Comparison of ENCODE assay signal across 20 cellular contexts in genomic region chr15:82698711-82699345, GRCh38. TPM values are rescaled to one million over a fixed set of nuclear protein-coding genes. Genes with fewer than 3 reads are reported as not detected.
DNase-seq lines count a peak whose midpoint lies in the region; ATAC-seq and TF ChIP-seq lines count a peak whose summit lies in the region.
"Had no signal": no experiment of that assay in that cellular context is flagged by ENCODE, and none has a peak within 500 bp of the region (broad histone marks: within the 10 kb centered on the region; RNA-seq: fewer than 3 reads in every experiment).

No MANE protein-coding gene starts in this region.

- H3K27me3 Mint-ChIP-seq in GM23338 (ENCODE audit: insufficient read depth, low read depth, poor library complexity) (peaks cover 7% of the 10 kb centered on the region), nephron progenitor cell (ENCODE audit: low read depth, poor library complexity) (peaks cover 5% of the 10 kb centered on the region)

- H3K9ac ChIP-seq in NT2/D1 (ENCODE audit: insufficient read length, low read depth) = peak overlapping the region; percentile 8

- H3K9me3 Mint-ChIP-seq in GM23338 (no peaks in the 10 kb centered on the region; the same call in 2 of the 3 replicates), nephron progenitor cell (no peaks in the 10 kb centered on the region)
- H3K9me3 Mint-ChIP-seq: CD4-positive, alpha-beta T cell had no signal

- H3K36me3 Mint-ChIP-seq in GM23338 (ENCODE audit: low read depth) (no peaks in the 10 kb centered on the region), nephron progenitor cell (ENCODE audit: low read depth) (no peaks in the 10 kb centered on the region)

- H3K9me3 ChIP-seq in NT2/D1 (ENCODE audit: insufficient read depth, low read length) (no peaks in the 10 kb centered on the region), aorta (ENCODE audit: control insufficient read depth, low read length) (no peaks in the 10 kb centered on the region)

- H3K27ac ChIP-seq in GM23338 (ENCODE audit: low read depth) (no peak overlapping the region), aorta (ENCODE audit: low read depth in 1 of 2, low read length in 2 of 2) (no peak overlapping the region)

- H3K36me3 ChIP-seq in GM23338 (ENCODE audit: insufficient read depth) (no peaks in the 10 kb centered on the region), NT2/D1 (ENCODE audit: insufficient read depth, insufficient read length, low read length) (peaks cover 5% of the 10 kb centered on the region), aorta (ENCODE audit: control insufficient read depth in 1 of 2, insufficient read depth in 2 of 2, low read length in 1 of 2) (no peaks in the 10 kb centered on the region)

- H3K27ac Mint-ChIP-seq in GM23338 (peak overlapping the region; percentile 24; the same call in 1 of the 2 replicates), nephron progenitor cell (peak overlapping the region; percentile 38)
- H3K27ac Mint-ChIP-seq: CD4-positive, alpha-beta T cell had no signal

- H3K4me3 ChIP-seq in GM23338 = no peak overlapping the region
- H3K4me3 ChIP-seq in NT2/D1 (ENCODE audit: insufficient read length, low read depth) = no peak overlapping the region
- H3K4me3 ChIP-seq in aorta (ENCODE audit: low read length in 2 of 2) = no peak overlapping the region

- H3K4me3 Mint-ChIP-seq in GM23338 (no peak overlapping the region), nephron progenitor cell (peak overlapping the region; percentile 17)
- H3K4me3 Mint-ChIP-seq: CD4-positive, alpha-beta T cell had no signal

- H3K4me1 ChIP-seq in GM23338 (ENCODE audit: insufficient read depth) (no peaks in the 10 kb centered on the region), NT2/D1 (ENCODE audit: insufficient read depth, insufficient read length) (peaks cover 15% of the 10 kb centered on the region), aorta (ENCODE audit: control insufficient read depth in 1 of 2, insufficient read depth in 2 of 2, low read length in 2 of 2) (no peaks in the 10 kb centered on the region)

- no peak overlapping the region for H3K4me2 ChIP-seq in GM23338

- 70 to 74% methylated on average over 8 of the region's 8 CpGs for WGBS in aorta, 2 donors

- no peak overlapping the region for H2AFZ ChIP-seq in GM23338

- TF ChIP-seq CTCF in GM23338 (conservative IDR thresholded peaks at IDR 0.05; ENCODE audit: low read depth in 2 of 2) (no peak), nephron progenitor cell (IDR thresholded peaks at IDR 0.05) (no peak)

- ATAC-seq in GM23338 (0 out of 3 replicates have a peak, but pooled peaks have one; percentile 12), aorta (ENCODE audit: low FRiP score) (peak; percentile 29), GM19351 (IDR thresholded peaks at IDR 0.05; ENCODE audit: unreplicated experiment) (no peak), GM19455 (IDR thresholded peaks at IDR 0.05; ENCODE audit: unreplicated experiment) (no peak), GM19023 (IDR thresholded peaks at IDR 0.05; ENCODE audit: unreplicated experiment) (no peak)

- intact Hi-C loops in aorta (cut with DNase I) = no loop called here

- peaks cover 17% of the 10 kb centered on the region for H3K79me2 ChIP-seq in GM23338 (replicated peaks; ENCODE audit: insufficient read depth)

- no peaks in the 10 kb centered on the region for H3F3A ChIP-seq in GM23338 (replicated peaks; ENCODE audit: low read depth)

- DNase-seq in GM23338 (ENCODE audit: low spot score) (no peak), NT2/D1 (ENCODE audit: low read depth, low spot score) (no peak), nephron progenitor cell (peak; percentile 10), aorta (no peak)
- DNase-seq: CD4-positive, alpha-beta T cell; COR-L47; DMS 273 treated with DMSO at 0.1 percent for 48 hours; DMS79 treated with DMSO at 0.1 percent for 48 hours; KBM-7; MM.1S; NCI-H1048; NCI-H1417 treated with DMSO at 0.1 percent for 48 hours; NCI-H187; NCI-H446; NCI-H526 treated with DMSO at 0.1 percent for 48 hours; Right ventricle myocardium superior had no signal

- peaks cover 3% of the 10 kb centered on the region for H3K4me1 Mint-ChIP-seq in GM23338
- peaks cover 33% of the 10 kb centered on the region for H3K4me1 Mint-ChIP-seq in nephron progenitor cell

- no peaks in the 10 kb centered on the region; the same call in 1 of the 2 replicates for H4K20me1 ChIP-seq in GM23338 (replicated peaks; ENCODE audit: insufficient read depth)

- H3K9me2 ChIP-seq in GM23338 (ENCODE audit: insufficient read depth) = 0 out of 2 replicates have a peak, but pooled peaks cover 7% of the 10 kb centered on the region

- H3K27me3 ChIP-seq in GM23338 (ENCODE audit: insufficient read depth) (no peaks in the 10 kb centered on the region), NT2/D1 (ENCODE audit: insufficient read depth, insufficient read length) (no peaks in the 10 kb centered on the region), aorta (ENCODE audit: control insufficient read depth in 1 of 2, insufficient read depth in 2 of 2, low read length in 1 of 2) (no peaks in the 10 kb centered on the region)

TF ChIP-seq in GM23338, 12 proteins besides CTCF, POLR2A, EP300 and RAD21:
- TF ChIP-seq ZNF331 (CRISPR knock-in tag; IDR thresholded peaks at IDR 0.05; ENCODE audit: low read depth) (no peak), EZH2phosphoT487 (IDR thresholded peaks at IDR 0.05; ENCODE audit: unreplicated experiment) (no peak), REST (IDR thresholded peaks at IDR 0.05; ENCODE audit: unreplicated experiment) (no peak), POLR2AphosphoS5 (IDR thresholded peaks at IDR 0.05; ENCODE audit: low read depth) (no peak), CREB1 (CRISPR knock-in tag; IDR thresholded peaks at IDR 0.05; ENCODE audit: low read depth) (no peak)

RNA-seq across cellular contexts. Expression of gene AP3B2, which starts 10.8 kb away (rescaled TPM):
- 14.0 and 19.2 TPM in 2 replicates for total RNA-seq in GM23338 (2014; rRNA removed; shearing (Covaris generic))
- polyA plus RNA-seq in GM23338 (2016; fragmentation: Nextera tagmentation; extraction: Ambion mirVana) (9.5 and 9.8 TPM in 2 replicates), aorta (1 to 10 TPM in 1 of 2 donors, not detected in 1; 1.6 TPM)
- under 1 TPM; 0.16 to 0.42 TPM for total RNA-seq in aorta

RNA-seq across cellular contexts. Expression of gene CPEB1, which starts 51.7 kb away (rescaled TPM):
- 7.0 and 9.4 TPM in 2 replicates for total RNA-seq in GM23338 (2014; rRNA removed; shearing (Covaris generic))
- polyA plus RNA-seq in GM23338 (2016; fragmentation: Nextera tagmentation; extraction: Ambion mirVana) (4.1 and 5.2 TPM in 2 replicates), aorta (1 to 10 TPM in 1 of 2 donors, under 1 TPM in 1; 0.88 to 4.1 TPM)
- total RNA-seq in aorta = 10 to 100 TPM in 1 of 2 donors, 1 to 10 TPM in 1; 1.1 to 10.3 TPM
- total RNA-seq: A673 had no signal

Comparison
In these comparisons a context has a peak if more than half of its experiments do, and no peak if none do; other contexts are left out.
1. ATAC-seq: peak in GM23338 (single experiment) and aorta (single experiment); none in GM19351 (single experiment), GM19455 (single experiment) and GM19023 (single experiment).
2. RNA of gene AP3B2, which starts 10.8 kb away (total RNA-seq): 14.0 to 19.2 TPM in GM23338; 0.16 to 0.42 TPM in aorta; every median in the first group is over 10 times any median in the second.